In the genomic region with DNA sequence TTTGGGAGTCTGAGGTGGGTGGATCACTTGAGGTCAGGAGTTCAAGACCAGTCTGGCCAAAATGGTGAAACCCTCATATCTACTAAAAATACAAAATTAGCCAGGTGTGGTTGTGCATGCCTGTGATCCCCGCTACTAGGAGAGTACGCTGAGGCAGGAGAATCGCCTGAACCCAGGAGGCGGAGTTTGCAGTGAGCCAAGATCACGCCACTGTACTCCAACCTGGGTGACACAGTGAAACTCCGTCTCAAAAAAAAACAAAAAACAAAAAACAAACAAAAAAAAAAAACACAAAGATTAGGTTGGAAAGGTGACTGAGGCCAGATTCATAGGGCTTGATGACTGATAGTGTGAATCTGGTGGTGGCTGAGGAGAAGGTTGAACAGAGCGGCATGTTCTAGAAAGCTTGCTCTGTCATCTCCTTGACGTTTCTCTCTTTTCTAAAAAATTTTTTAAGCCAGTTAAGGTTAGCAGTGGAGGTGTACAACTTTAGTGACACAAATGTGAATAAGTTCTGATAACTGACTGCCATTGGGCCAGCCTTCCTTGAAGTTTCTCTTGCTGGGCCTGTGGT, we compare ENCODE assay signal across 16 cellular contexts. TPM values are rescaled to one million over a fixed set of nuclear protein-coding genes. Genes with fewer than 3 reads are reported as not detected.
A peak's percentile ranks its signal among the peaks of the same experiment; 100 is the strongest.
DNase-seq lines count a peak whose midpoint lies in the region; ATAC-seq, FAIRE-seq and TF ChIP-seq lines count a peak whose summit lies in the region.
"Had no signal": no experiment of that assay in that cellular context is flagged by ENCODE, and none has a peak within 500 bp of the region (broad histone marks: within the 10 kb centered on the region; RNA-seq: fewer than 3 reads in every experiment).

No MANE protein-coding gene starts in this region.

- peaks cover 3% of the 10 kb centered on the region for H3K36me3 Mint-ChIP-seq in T-helper 1 cell treated with Interleukin-12 subunit alpha and Interleukin-12 subunit beta and Interleukin-4 antibody, amounts not matched to agents 30 μg/mL and 1 μg/mL, for 36 hours (ENCODE audit: low read depth)
- no peaks in the 10 kb centered on the region for H3K36me3 Mint-ChIP-seq in CD8-positive, alpha-beta memory T cell

- FAIRE-seq in HepG2 (lab: Jason Lieb, UNC), result no peak

- POLR2A ChIA-PET in Panc1 (lab: Charles Lee) (no interaction called here), HepG2 (lab: Yijun Ruan, JAX) (interaction anchor here (0.6 to 3.4 kb wide), 8 partner anchors 8 to 97 kb away, joined by 3 to 14 read pairs (median 4); a partner anchor contains a TSS)
- POLR2A ChIA-PET in CD8-positive, alpha-beta memory T cell (lab: Charles Lee), result interaction anchor here (0.6 kb wide), 1 partner anchor 11 kb away, joined by 5 read pairs; no protein-coding TSS in a partner anchor

- H3K9me3 Mint-ChIP-seq in T-helper 1 cell treated with Interleukin-12 subunit alpha and Interleukin-12 subunit beta and Interleukin-4 antibody, amounts not matched to agents 30 μg/mL and 1 μg/mL, for 36 hours, result no peaks in the 10 kb centered on the region
- H3K9me3 Mint-ChIP-seq in CD8-positive, alpha-beta memory T cell, result no peaks in the 10 kb centered on the region

- H3K27me3 ChIP-seq in Panc1 (ENCODE audit: control insufficient read depth, insufficient read depth, low read length), result no peaks in the 10 kb centered on the region
- H3K27me3 ChIP-seq in HepG2 (ENCODE audit: control insufficient read depth in 1 of 2, insufficient read depth in 2 of 2, low read length in 2 of 2), result no peaks in the 10 kb centered on the region; a peak in 1 of 5 replicates
- H3K27me3 ChIP-seq in sigmoid colon, result no peaks in the 10 kb centered on the region
- H3K27me3 ChIP-seq in CD8-positive, alpha-beta memory T cell (ENCODE audit: insufficient read depth, low read length, poor library complexity, severe bottlenecking), result no peaks in the 10 kb centered on the region
- H3K27me3 ChIP-seq: body of pancreas, foreskin keratinocyte, ovary, suprapubic skin had no signal

- no peak overlapping the region for H3K4me3 ChIP-seq in Panc1 (ENCODE audit: low read depth in 2 of 2, low read length in 2 of 2)
- peak overlapping the region in 1 of 3 experiments; percentile 25; a peak in 1 of 6 replicates for H3K4me3 ChIP-seq in HepG2 (replicated peaks in 1 of 3; ENCODE audit: insufficient read depth in 1 of 3, low read depth in 2 of 3, low read length in 3 of 3)
- no peak overlapping the region for H3K4me3 ChIP-seq in sigmoid colon
- no peak overlapping the region for H3K4me3 ChIP-seq in CD8-positive, alpha-beta memory T cell (ENCODE audit: low read length)
- H3K4me3 ChIP-seq: body of pancreas, ovary, suprapubic skin had no signal

- H3K36me3 ChIP-seq in Panc1 (ENCODE audit: control insufficient read depth, insufficient read depth, low read length) (no peaks in the 10 kb centered on the region), HepG2 (replicated peaks in 1 of 2; ENCODE audit: control insufficient read depth in 1 of 2, insufficient read depth in 2 of 2, low read length in 2 of 2) (no peaks in the 10 kb centered on the region), sigmoid colon (no peaks in the 10 kb centered on the region)
- no peaks in the 10 kb centered on the region for H3K36me3 ChIP-seq in CD8-positive, alpha-beta memory T cell (ENCODE audit: insufficient read depth, low read length)
- H3K36me3 ChIP-seq: ovary, suprapubic skin had no signal

- H3K4me1 ChIP-seq in Panc1 (ENCODE audit: control insufficient read depth, insufficient read depth, low read length) (peaks cover 14% of the 10 kb centered on the region), HepG2 (ENCODE audit: insufficient read depth, low read length) (peaks cover 83% of the 10 kb centered on the region), sigmoid colon (peaks cover 0 to 21% (median 9%) of the 10 kb centered on the region in 4 donors)
- peaks cover 34% of the 10 kb centered on the region for H3K4me1 ChIP-seq in CD8-positive, alpha-beta memory T cell (ENCODE audit: insufficient read depth, low read length)

- peak overlapping the region; percentile 37 for H3K9ac ChIP-seq in HepG2 (ENCODE audit: insufficient read depth, low read depth, low read length)

- H3K27ac ChIP-seq in Panc1 (ENCODE audit: low read length) (peak overlapping the region; percentile 48; the same call in 1 of the 2 replicates), HepG2 (ENCODE audit: extremely low read length, insufficient read depth, low read length) (no peak overlapping the region), sigmoid colon (peak overlapping the region in 3 of 4 donors; percentile 9 to 63 (median 48))
- no peak overlapping the region for H3K27ac ChIP-seq in CD8-positive, alpha-beta memory T cell (ENCODE audit: low read depth, low read length)
- H3K27ac ChIP-seq: foreskin keratinocyte, ovary, suprapubic skin had no signal

- CTCF ChIA-PET in Panc1 (lab: Charles Lee) (no interaction called here), HepG2 (lab: Yijun Ruan, JAX; ENCODE audit: low intra/inter-chr PET ratio, low total read pairs) (no interaction called here)
- CTCF ChIA-PET in CD8-positive, alpha-beta memory T cell (lab: Charles Lee), result no interaction called here

- no peak for ATAC-seq in Panc1
- ATAC-seq in HepG2, result 0 out of 3 replicates have a peak, but pooled peaks have one; percentile 7
- no peak for ATAC-seq in GM21515 (IDR thresholded peaks at IDR 0.05; ENCODE audit: unreplicated experiment)

- peak overlapping the region; percentile 36 for H3K27ac Mint-ChIP-seq in T-helper 1 cell treated with Interleukin-12 subunit alpha and Interleukin-12 subunit beta and Interleukin-4 antibody, amounts not matched to agents 30 μg/mL and 1 μg/mL, for 36 hours
- H3K27ac Mint-ChIP-seq in CD8-positive, alpha-beta memory T cell, result peak overlapping the region in 2 of 8 donors; percentile 12 to 55

- TF ChIP-seq POLR2A in HepG2 (IDR thresholded peaks at IDR 0.05; ENCODE audit: insufficient read depth in 1 of 2, low read depth in 2 of 2, low read length in 2 of 2) (no peak), sigmoid colon (IDR thresholded peaks at IDR 0.05) (no peak)

- no peaks in the 10 kb centered on the region for H4K20me1 ChIP-seq in HepG2 (ENCODE audit: insufficient read depth, low read length)

- intact Hi-C loops in Panc1 (cut with micrococcal nuclease; ENCODE audit: unreplicated experiment) (no loop called here), HepG2 (cut with micrococcal nuclease; ENCODE audit: unreplicated experiment) (no loop called here), sigmoid colon (cut with DNase I) (no loop called here)

- TF ChIP-seq EP300 in HepG2 (IDR thresholded peaks at IDR 0.05; ENCODE audit: low read depth in 2 of 2, low read length in 2 of 2) (no peak), HepG2 (CRISPR knock-in tag; IDR thresholded peaks at IDR 0.05; ENCODE audit: borderline replicate concordance) (no peak), sigmoid colon (IDR thresholded peaks at IDR 0.05) (no peak)

- WGBS in HepG2 (ENCODE audit: low lambda C conversion rate), result 14% methylated on average over 8 of the region's 8 CpGs
- WGBS in sigmoid colon, 2 donors, result 76 to 86% methylated on average over 8 of the region's 8 CpGs

- H3K79me2 ChIP-seq in HepG2 (ENCODE audit: insufficient read depth, low read length), result no peaks in the 10 kb centered on the region

- in situ Hi-C loops in Panc1 (cut with HindIII; ENCODE audit: low pct_unique_long_range_greater_than_20kb, low sequenced_read_pairs) (no loop called here), HepG2 (cut with HindIII; ENCODE audit: extremely low pct_ligation_motif_present, low pct_unique_long_range_greater_than_20kb) (no loop called here)

- no peak for TF ChIP-seq RAD21 in HepG2 (CRISPR knock-in tag; IDR thresholded peaks at IDR 0.05)

- H2AFZ ChIP-seq in HepG2 (ENCODE audit: low read length), result no peak overlapping the region

- peaks cover 27% of the 10 kb centered on the region for H3K4me1 Mint-ChIP-seq in T-helper 1 cell treated with Interleukin-12 subunit alpha and Interleukin-12 subunit beta and Interleukin-4 antibody, amounts not matched to agents 30 μg/mL and 1 μg/mL, for 36 hours (ENCODE audit: low read depth)
- peaks cover 16 to 31% (median 30%) of the 10 kb centered on the region in 3 donors for H3K4me1 Mint-ChIP-seq in CD8-positive, alpha-beta memory T cell

- H3K9me3 ChIP-seq in Panc1 (ENCODE audit: control insufficient read depth, insufficient read depth, low read depth, low read length) (no peaks in the 10 kb centered on the region), HepG2 (ENCODE audit: low read length) (no peaks in the 10 kb centered on the region), sigmoid colon (no peaks in the 10 kb centered on the region)
- H3K9me3 ChIP-seq in CD8-positive, alpha-beta memory T cell (ENCODE audit: low read length), result no peaks in the 10 kb centered on the region
- H3K9me3 ChIP-seq: body of pancreas, ovary, suprapubic skin had no signal

- no peaks in the 10 kb centered on the region for H3K27me3 Mint-ChIP-seq in T-helper 1 cell treated with Interleukin-12 subunit alpha and Interleukin-12 subunit beta and Interleukin-4 antibody, amounts not matched to agents 30 μg/mL and 1 μg/mL, for 36 hours (ENCODE audit: low read depth)
- no peaks in the 10 kb centered on the region for H3K27me3 Mint-ChIP-seq in CD8-positive, alpha-beta memory T cell

- H3K4me2 ChIP-seq in HepG2 (ENCODE audit: low read depth, low read length), result peak overlapping the region; percentile 68

- H3K4me3 Mint-ChIP-seq in T-helper 1 cell treated with Interleukin-12 subunit alpha and Interleukin-12 subunit beta and Interleukin-4 antibody, amounts not matched to agents 30 μg/mL and 1 μg/mL, for 36 hours, result no peak overlapping the region
- H3K4me3 Mint-ChIP-seq in CD8-positive, alpha-beta memory T cell, result no peak overlapping the region

- BruUV-seq in Panc1 (replicated peaks; lab: Mats Ljungman, UMichigan) (no TSS peak), HepG2 (replicated peaks; lab: Mats Ljungman, UMichigan) (no TSS peak)

- TF ChIP-seq CTCF in Panc1 (IDR thresholded peaks at IDR 0.05), result no peak
- TF ChIP-seq CTCF in HepG2 (CRISPR knock-in tag; IDR thresholded peaks at IDR 0.05), result no peak
- TF ChIP-seq CTCF in sigmoid colon (IDR thresholded peaks at IDR 0.05), result no peak

- DNase-seq in T-helper 1 cell (no peak), Panc1 (ENCODE audit: low read depth, low spot score) (no peak), HepG2 (ENCODE audit: low spot score) (no peak), sigmoid colon (no peak), cortex of kidney (lab: John Stamatoyannopoulos, UW) (no peak)
- DNase-seq in CD8-positive, alpha-beta memory T cell, result no peak
- DNase-seq: C1 segment of cervical spinal cord, Karpas-422, NCI-H1105, NCI-H524 treated with DMSO at 0.1 percent for 48 hours had no signal

RNA-seq across cellular contexts. Expression of a gene that starts 40.9 kb away (rescaled TPM):
- total RNA-seq in Panc1 (2021; ENCODE audit: unreplicated experiment) (64.1 TPM), HepG2 (2016; rRNA removed; fragmentation: Illumina TruSeq; extraction: Trizol) (41.4 and 61.4 TPM in 2 replicates), sigmoid colon (10 to 100 TPM; 43.2 to 72.2 (median 61.9) TPM)
- polyA plus RNA-seq in Panc1 (2012; ENCODE audit: insufficient read length), result 102 TPM
- 25.1 and 26.3 TPM in 2 replicates for total RNA-seq in HepG2 (2016; cell fraction: cytosol; rRNA removed; fragmentation: Illumina TruSeq; extraction: Trizol; ENCODE audit: low read depth)
- total RNA-seq in HepG2 (2016; cell fraction: insoluble cytoplasmic fraction; rRNA removed; fragmentation: Illumina TruSeq; extraction: Trizol), result 43.5 and 58.4 TPM in 2 replicates
- 41.6 and 41.7 TPM in 2 replicates for total RNA-seq in HepG2 (2016; cell fraction: membrane; rRNA removed; fragmentation: Illumina TruSeq; extraction: Trizol)
- 22.3 and 24.9 TPM in 2 replicates for total RNA-seq in HepG2 (2016; cell fraction: nucleus; rRNA removed; fragmentation: Illumina TruSeq; extraction: Trizol)
- polyA plus RNA-seq in HepG2 (2011; rRNA removed) (109 and 110 TPM in 2 replicates), sigmoid colon (100 to 1,000 TPM; 145 to 181 (median 171) TPM)
- polyA plus RNA-seq in HepG2 (2011; cell fraction: cytosol; rRNA removed), result 154 and 163 TPM in 2 replicates
- polyA plus RNA-seq in HepG2 (2011; cell fraction: nucleus; rRNA removed), result 73.0 and 74.6 TPM in 2 replicates
- 58.3 and 59.9 TPM in 2 replicates for polyA plus RNA-seq in HepG2 (2012)
- 60.8 and 72.4 TPM in 2 replicates for polyA plus RNA-seq in HepG2 (2016; cell fraction: cytosol; fragmentation: Illumina TruSeq; extraction: Trizol; ENCODE audit: low read depth)
- 152 and 166 TPM in 2 replicates for polyA plus RNA-seq in HepG2 (2016; cell fraction: insoluble cytoplasmic fraction; fragmentation: Illumina TruSeq; extraction: Trizol; ENCODE audit: low read depth)
- polyA plus RNA-seq in HepG2 (2016; cell fraction: membrane; fragmentation: Illumina TruSeq; extraction: Trizol; ENCODE audit: low read depth), result 76.6 and 79.8 TPM in 2 replicates
- polyA plus RNA-seq in HepG2 (2016; cell fraction: nucleus; fragmentation: Illumina TruSeq; extraction: Trizol; ENCODE audit: insufficient read depth, low read depth), result 71.7 and 73.1 TPM in 2 replicates
- 73.8 and 91.5 TPM in 2 replicates for polyA minus RNA-seq in HepG2 (2011; rRNA and poly(A)+ RNA removed; ENCODE audit: low replicate concordance)
- 34.7 and 35.7 TPM in 2 replicates for polyA minus RNA-seq in HepG2 (2011; cell fraction: cytosol; rRNA and poly(A)+ RNA removed)
- polyA minus RNA-seq in HepG2 (2011; cell fraction: nucleus; rRNA and poly(A)+ RNA removed), result 19.7 and 25.7 TPM in 2 replicates
- 100 to 1,000 TPM; 122 to 126 TPM for total RNA-seq in CD8-positive, alpha-beta memory T cell
- 127 TPM for polyA plus RNA-seq in CD8-positive, alpha-beta memory T cell

RNA-seq across cellular contexts. Expression of a gene that starts 52.7 kb away (rescaled TPM):
- total RNA-seq in Panc1 (2021; ENCODE audit: unreplicated experiment), result 788 TPM
- 1,068 TPM for polyA plus RNA-seq in Panc1 (2012; ENCODE audit: insufficient read length)
- total RNA-seq in HepG2 (2016; rRNA removed; fragmentation: Illumina TruSeq; extraction: Trizol), result 98.5 and 125 TPM in 2 replicates
- 28.5 and 28.7 TPM in 2 replicates for total RNA-seq in HepG2 (2016; cell fraction: cytosol; rRNA removed; fragmentation: Illumina TruSeq; extraction: Trizol; ENCODE audit: low read depth)
- total RNA-seq in HepG2 (2016; cell fraction: insoluble cytoplasmic fraction; rRNA removed; fragmentation: Illumina TruSeq; extraction: Trizol), result 92.9 and 102 TPM in 2 replicates
- total RNA-seq in HepG2 (2016; cell fraction: membrane; rRNA removed; fragmentation: Illumina TruSeq; extraction: Trizol), result 39.3 and 47.1 TPM in 2 replicates
- 73.0 and 81.6 TPM in 2 replicates for total RNA-seq in HepG2 (2016; cell fraction: nucleus; rRNA removed; fragmentation: Illumina TruSeq; extraction: Trizol)
- polyA plus RNA-seq in HepG2 (2011; rRNA removed), result 50.7 and 60.6 TPM in 2 replicates
- polyA plus RNA-seq in HepG2 (2011; cell fraction: cytosol; rRNA removed), result 31.6 and 39.3 TPM in 2 replicates
- polyA plus RNA-seq in HepG2 (2011; cell fraction: nucleus; rRNA removed), result 68.4 and 91.3 TPM in 2 replicates
- polyA plus RNA-seq in HepG2 (2012), result 88.3 and 93.4 TPM in 2 replicates
- 3.6 and 4.2 TPM in 2 replicates for polyA plus RNA-seq in HepG2 (2016; cell fraction: cytosol; fragmentation: Illumina TruSeq; extraction: Trizol; ENCODE audit: low read depth)
- 72.0 and 110 TPM in 2 replicates for polyA plus RNA-seq in HepG2 (2016; cell fraction: insoluble cytoplasmic fraction; fragmentation: Illumina TruSeq; extraction: Trizol; ENCODE audit: low read depth)
- polyA plus RNA-seq in HepG2 (2016; cell fraction: membrane; fragmentation: Illumina TruSeq; extraction: Trizol; ENCODE audit: low read depth), result 8.1 and 11.6 TPM in 2 replicates
- 106 and 113 TPM in 2 replicates for polyA plus RNA-seq in HepG2 (2016; cell fraction: nucleus; fragmentation: Illumina TruSeq; extraction: Trizol; ENCODE audit: insufficient read depth, low read depth)
- polyA minus RNA-seq in HepG2 (2011; rRNA and poly(A)+ RNA removed; ENCODE audit: low replicate concordance), result 124 and 180 TPM in 2 replicates
- 125 and 176 TPM in 2 replicates for polyA minus RNA-seq in HepG2 (2011; cell fraction: cytosol; rRNA and poly(A)+ RNA removed)
- polyA minus RNA-seq in HepG2 (2011; cell fraction: nucleus; rRNA and poly(A)+ RNA removed), result 61.9 and 97.5 TPM in 2 replicates
- 100 to 1,000 TPM; 147 to 273 (median 184) TPM for total RNA-seq in sigmoid colon
- 100 to 1,000 TPM in 1 of 3 donors, 10 to 100 TPM in 2; 63.7 to 307 (median 88.3) TPM for polyA plus RNA-seq in sigmoid colon
- 100 to 1,000 TPM; 680 to 684 TPM for total RNA-seq in CD8-positive, alpha-beta memory T cell
- 425 TPM for polyA plus RNA-seq in CD8-positive, alpha-beta memory T cell

Comparison
In these comparisons a context has a peak if more than half of its experiments do, and no peak if none do; other contexts are left out.
1. H3K27ac ChIP-seq: peak in Panc1 (single experiment) and sigmoid colon (3 of 4); none in HepG2 (single experiment) and CD8-positive, alpha-beta memory T cell (single experiment).